In the genomic region with DNA sequence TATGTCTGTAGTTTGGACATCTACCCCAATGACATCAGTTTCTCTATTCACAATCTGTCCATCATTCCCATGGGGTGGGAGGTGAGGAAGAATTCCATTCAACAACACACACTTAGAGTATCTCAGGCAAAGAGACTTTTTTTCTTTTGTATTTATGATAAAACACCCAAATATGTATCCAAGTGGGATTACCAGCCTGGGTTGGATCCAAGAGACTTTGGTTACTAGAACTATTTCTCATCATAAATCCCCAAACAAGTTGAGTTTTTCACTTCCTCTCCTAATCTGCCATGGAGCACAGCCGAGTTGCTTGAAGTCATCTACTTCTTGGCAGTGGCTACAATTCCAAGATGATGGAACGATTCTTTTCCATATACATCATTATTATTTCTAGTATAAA, we compare ENCODE assay signal across 1 cellular context.
TF ChIP-seq lines count a peak whose summit lies in the region.

No MANE protein-coding gene starts in this region.

TF ChIP-seq in SK-N-SH, 30 proteins besides CTCF, POLR2A, EP300 and RAD21 (continued from another document):
- TF ChIP-seq SMC3 (IDR thresholded peaks at IDR 0.05; ENCODE audit: low read depth, low read length) (no peak), GATA2 (CRISPR knock-in tag; IDR thresholded peaks at IDR 0.05) (no peak), SIN3A (IDR thresholded peaks at IDR 0.05; ENCODE audit: borderline replicate concordance, low read depth, low read length) (no peak), NFIC (IDR thresholded peaks at IDR 0.05; ENCODE audit: borderline replicate concordance) (peak; percentile 83), RFX5 (IDR thresholded peaks at IDR 0.05; ENCODE audit: low read length) (no peak), RXRA (IDR thresholded peaks at IDR 0.05; ENCODE audit: borderline replicate concordance, low read depth) (0 out of 2 replicates have a peak, but pooled peaks have one; percentile 23), JUND (IDR thresholded peaks at IDR 0.05) (peak; percentile 42), MEF2A (IDR thresholded peaks at IDR 0.05; ENCODE audit: borderline replicate concordance, low read depth) (no peak), POLR2AphosphoS5 (IDR thresholded peaks at IDR 0.05; ENCODE audit: low read depth, low read length) (0 out of 2 replicates have a peak, but pooled peaks have one; percentile 26), FOXM1 (IDR thresholded peaks at IDR 0.05; ENCODE audit: low read depth) (0 out of 2 replicates have a peak, but pooled peaks have one; percentile 63), EZH2phosphoT487 (IDR thresholded peaks at IDR 0.05; ENCODE audit: borderline replicate concordance, low read depth) (no peak), ELF1 (IDR thresholded peaks at IDR 0.05) (no peak), CHD2 (IDR thresholded peaks at IDR 0.05; ENCODE audit: low read length, partially characterized antibody) (no peak), MXI1 (IDR thresholded peaks at IDR 0.05; ENCODE audit: low read depth, low read length) (no peak), FOSL2 (IDR thresholded peaks at IDR 0.05; ENCODE audit: borderline replicate concordance, low read depth) (peak; percentile 42; the same call in 1 of the 2 replicates), RCOR1 (IDR thresholded peaks at IDR 0.05; ENCODE audit: low read length) (no peak), NRF1 (IDR thresholded peaks at IDR 0.05; ENCODE audit: low read depth, low read length) (no peak), TAF1 (IDR thresholded peaks at IDR 0.05; ENCODE audit: borderline replicate concordance, low read depth, low read length) (no peak), YY1 (IDR thresholded peaks at IDR 0.05; ENCODE audit: low read depth) (no peak), FOXJ3 (CRISPR knock-in tag; IDR thresholded peaks at IDR 0.05) (no peak), TEAD4 (IDR thresholded peaks at IDR 0.05; ENCODE audit: borderline replicate concordance, insufficient read depth) (0 out of 2 replicates have a peak, but pooled peaks have one; percentile 46), GABPA (IDR thresholded peaks at IDR 0.05; ENCODE audit: low read depth) (no peak)
- TF ChIP-seq, protein P1, sequence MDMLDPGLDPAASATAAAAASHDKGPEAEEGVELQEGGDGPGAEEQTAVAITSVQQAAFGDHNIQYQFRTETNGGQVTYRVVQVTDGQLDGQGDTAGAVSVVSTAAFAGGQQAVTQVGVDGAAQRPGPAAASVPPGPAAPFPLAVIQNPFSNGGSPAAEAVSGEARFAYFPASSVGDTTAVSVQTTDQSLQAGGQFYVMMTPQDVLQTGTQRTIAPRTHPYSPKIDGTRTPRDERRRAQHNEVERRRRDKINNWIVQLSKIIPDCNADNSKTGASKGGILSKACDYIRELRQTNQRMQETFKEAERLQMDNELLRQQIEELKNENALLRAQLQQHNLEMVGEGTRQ (IDR thresholded peaks at IDR 0.05; ENCODE audit: borderline replicate concordance, low read depth, low read length), result no peak
- TF ChIP-seq, protein P2, sequence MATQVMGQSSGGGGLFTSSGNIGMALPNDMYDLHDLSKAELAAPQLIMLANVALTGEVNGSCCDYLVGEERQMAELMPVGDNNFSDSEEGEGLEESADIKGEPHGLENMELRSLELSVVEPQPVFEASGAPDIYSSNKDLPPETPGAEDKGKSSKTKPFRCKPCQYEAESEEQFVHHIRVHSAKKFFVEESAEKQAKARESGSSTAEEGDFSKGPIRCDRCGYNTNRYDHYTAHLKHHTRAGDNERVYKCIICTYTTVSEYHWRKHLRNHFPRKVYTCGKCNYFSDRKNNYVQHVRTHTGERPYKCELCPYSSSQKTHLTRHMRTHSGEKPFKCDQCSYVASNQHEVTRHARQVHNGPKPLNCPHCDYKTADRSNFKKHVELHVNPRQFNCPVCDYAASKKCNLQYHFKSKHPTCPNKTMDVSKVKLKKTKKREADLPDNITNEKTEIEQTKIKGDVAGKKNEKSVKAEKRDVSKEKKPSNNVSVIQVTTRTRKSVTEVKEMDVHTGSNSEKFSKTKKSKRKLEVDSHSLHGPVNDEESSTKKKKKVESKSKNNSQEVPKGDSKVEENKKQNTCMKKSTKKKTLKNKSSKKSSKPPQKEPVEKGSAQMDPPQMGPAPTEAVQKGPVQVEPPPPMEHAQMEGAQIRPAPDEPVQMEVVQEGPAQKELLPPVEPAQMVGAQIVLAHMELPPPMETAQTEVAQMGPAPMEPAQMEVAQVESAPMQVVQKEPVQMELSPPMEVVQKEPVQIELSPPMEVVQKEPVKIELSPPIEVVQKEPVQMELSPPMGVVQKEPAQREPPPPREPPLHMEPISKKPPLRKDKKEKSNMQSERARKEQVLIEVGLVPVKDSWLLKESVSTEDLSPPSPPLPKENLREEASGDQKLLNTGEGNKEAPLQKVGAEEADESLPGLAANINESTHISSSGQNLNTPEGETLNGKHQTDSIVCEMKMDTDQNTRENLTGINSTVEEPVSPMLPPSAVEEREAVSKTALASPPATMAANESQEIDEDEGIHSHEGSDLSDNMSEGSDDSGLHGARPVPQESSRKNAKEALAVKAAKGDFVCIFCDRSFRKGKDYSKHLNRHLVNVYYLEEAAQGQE (IDR thresholded peaks at IDR 0.05; ENCODE audit: low read depth, low read length), result no peak
- TF ChIP-seq, protein P3, sequence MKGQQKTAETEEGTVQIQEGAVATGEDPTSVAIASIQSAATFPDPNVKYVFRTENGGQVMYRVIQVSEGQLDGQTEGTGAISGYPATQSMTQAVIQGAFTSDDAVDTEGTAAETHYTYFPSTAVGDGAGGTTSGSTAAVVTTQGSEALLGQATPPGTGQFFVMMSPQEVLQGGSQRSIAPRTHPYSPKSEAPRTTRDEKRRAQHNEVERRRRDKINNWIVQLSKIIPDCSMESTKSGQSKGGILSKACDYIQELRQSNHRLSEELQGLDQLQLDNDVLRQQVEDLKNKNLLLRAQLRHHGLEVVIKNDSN (IDR thresholded peaks at IDR 0.05; ENCODE audit: borderline replicate concordance, low read depth), result no peak
- TF ChIP-seq, protein P4, sequence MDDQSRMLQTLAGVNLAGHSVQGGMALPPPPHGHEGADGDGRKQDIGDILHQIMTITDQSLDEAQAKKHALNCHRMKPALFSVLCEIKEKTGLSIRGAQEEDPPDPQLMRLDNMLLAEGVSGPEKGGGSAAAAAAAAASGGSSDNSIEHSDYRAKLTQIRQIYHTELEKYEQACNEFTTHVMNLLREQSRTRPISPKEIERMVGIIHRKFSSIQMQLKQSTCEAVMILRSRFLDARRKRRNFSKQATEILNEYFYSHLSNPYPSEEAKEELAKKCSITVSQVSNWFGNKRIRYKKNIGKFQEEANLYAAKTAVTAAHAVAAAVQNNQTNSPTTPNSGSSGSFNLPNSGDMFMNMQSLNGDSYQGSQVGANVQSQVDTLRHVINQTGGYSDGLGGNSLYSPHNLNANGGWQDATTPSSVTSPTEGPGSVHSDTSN (IDR thresholded peaks at IDR 0.05), result peak; percentile 61
- TF ChIP-seq, protein P5, sequence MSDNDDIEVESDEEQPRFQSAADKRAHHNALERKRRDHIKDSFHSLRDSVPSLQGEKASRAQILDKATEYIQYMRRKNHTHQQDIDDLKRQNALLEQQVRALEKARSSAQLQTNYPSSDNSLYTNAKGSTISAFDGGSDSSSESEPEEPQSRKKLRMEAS (IDR thresholded peaks at IDR 0.05; ENCODE audit: low read depth), result no peak
- TF ChIP-seq, protein P6, sequence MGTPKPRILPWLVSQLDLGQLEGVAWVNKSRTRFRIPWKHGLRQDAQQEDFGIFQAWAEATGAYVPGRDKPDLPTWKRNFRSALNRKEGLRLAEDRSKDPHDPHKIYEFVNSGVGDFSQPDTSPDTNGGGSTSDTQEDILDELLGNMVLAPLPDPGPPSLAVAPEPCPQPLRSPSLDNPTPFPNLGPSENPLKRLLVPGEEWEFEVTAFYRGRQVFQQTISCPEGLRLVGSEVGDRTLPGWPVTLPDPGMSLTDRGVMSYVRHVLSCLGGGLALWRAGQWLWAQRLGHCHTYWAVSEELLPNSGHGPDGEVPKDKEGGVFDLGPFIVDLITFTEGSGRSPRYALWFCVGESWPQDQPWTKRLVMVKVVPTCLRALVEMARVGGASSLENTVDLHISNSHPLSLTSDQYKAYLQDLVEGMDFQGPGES (IDR thresholded peaks at IDR 0.05; ENCODE audit: low read depth, low read length), result no peak
